8 cellular contexts compared by ENCODE assay signal in genomic region chr10:14878266-14879054, GRCh38. TPM values are rescaled to one million over a fixed set of nuclear protein-coding genes. Genes with fewer than 3 reads are reported as not detected.
DNase-seq lines count a peak whose midpoint lies in the region; ATAC-seq and TF ChIP-seq lines count a peak whose summit lies in the region.

Gene SUV39H2, plus strand, starts transcription at chr10:14878866. Its CDS starts 23 bp downstream, at chr10:14878889.

- H3K9me3 Mint-ChIP-seq in nephron, result no peaks in the 10 kb centered on the region

- no peaks in the 10 kb centered on the region for H3K27me3 Mint-ChIP-seq in nephron (ENCODE audit: low read depth)

- peaks cover 25% of the 10 kb centered on the region for H3K4me1 Mint-ChIP-seq in nephron

- peaks cover 6% of the 10 kb centered on the region for H3K36me3 Mint-ChIP-seq in nephron (ENCODE audit: low read depth)

- peak within 1 kb of the TSS; percentile 97 to 99 (median 99) for H3K4me3 Mint-ChIP-seq in nephron

- ATAC-seq in stimulated activated naive CD8-positive, alpha-beta T cell treated with anti-CD3 and anti-CD28 coated beads, Interleukin-15, Interleukin-2, amounts not matched to agents 100 U/mL and 50 U/mL, for 24 hours, result peak; percentile 93

- H3K36me3 ChIP-seq in ES-I3 (ENCODE audit: insufficient read depth, low read length) (0 out of 2 replicates have a peak, but pooled peaks cover 2% of the 10 kb centered on the region), HAP-1 (replicated peaks) (peaks cover 16% of the 10 kb centered on the region), MG63 (peaks cover 26% of the 10 kb centered on the region)

- H3K4me3 ChIP-seq in HAP-1, result peak within 1 kb of the TSS; percentile 95
- H3K4me3 ChIP-seq in MG63, result peak within 1 kb of the TSS; percentile 78
- H3K4me3 ChIP-seq in fibroblast of pulmonary artery (replicated peaks; ENCODE audit: low read depth, low read length), result peak within 1 kb of the TSS; percentile 80

- in situ Hi-C loops in HAP-1 (cut with MboI; ENCODE audit: low sequenced_read_pairs), result no loop called here

- no peaks in the 10 kb centered on the region for H3K27me3 ChIP-seq in HAP-1 (ENCODE audit: low read depth)
- no peaks in the 10 kb centered on the region for H3K27me3 ChIP-seq in MG63

- H3K9ac ChIP-seq in ES-I3 (ENCODE audit: low read depth, low read length), result peak within 1 kb of the TSS; percentile 100

- peaks cover 18% of the 10 kb centered on the region for H3K4me1 ChIP-seq in ES-I3 (ENCODE audit: insufficient read depth, low read length)
- H3K4me1 ChIP-seq in HAP-1, result peaks cover 19% of the 10 kb centered on the region

- peak; percentile 85 to 94 for DNase-seq in HAP-1 (ENCODE audit: low spot score in 2 of 2)
- peak; percentile 95 for DNase-seq in MG63
- DNase-seq in SHP77 (lab: John Stamatoyannopoulos, UW), result peak; percentile 89
- peak; percentile 90 for DNase-seq in activated effector memory CD4-positive, alpha-beta T cell treated with Interleukin-2 at 50 U/mL for 16 hours
- DNase-seq in fibroblast of pulmonary artery (ENCODE audit: low read depth), result peak; percentile 95
- DNase-seq in stimulated activated naive CD8-positive, alpha-beta T cell treated with anti-CD3 and anti-CD28 coated beads, Interleukin-15, Interleukin-2, amounts not matched to agents 100 U/mL and 50 U/mL, for 24 hours, result peak; percentile 96

- H3K9me3 ChIP-seq in ES-I3 (ENCODE audit: control insufficient read depth, insufficient read depth, low read length) (no peaks in the 10 kb centered on the region), HAP-1 (no peaks in the 10 kb centered on the region), MG63 (no peaks in the 10 kb centered on the region)

- no peak for TF ChIP-seq CTCF in fibroblast of pulmonary artery (IDR thresholded peaks at IDR 0.05; ENCODE audit: low read length, missing control alignments)
- no peak for TF ChIP-seq CTCF in nephron (IDR thresholded peaks at IDR 0.05; ENCODE audit: unreplicated experiment in 3 of 3)

- peak within 1 kb of the TSS; percentile 96 to 99 (median 99) for H3K27ac Mint-ChIP-seq in nephron

RNA-seq across cellular contexts. Expression of gene SUV39H2, which starts in this region (rescaled TPM):
- 20.6 and 29.4 TPM in 2 replicates for total RNA-seq in MG63 (2014; rRNA removed; shearing (Covaris generic); ENCODE audit: low replicate concordance)

Comparison
In these comparisons a context has a peak if more than half of its experiments do, and no peak if none do; other contexts are left out.
1. Peak in every context shown above with its lines: DNase-seq, ATAC-seq and H3K4me3 ChIP-seq.